In the genomic region with DNA sequence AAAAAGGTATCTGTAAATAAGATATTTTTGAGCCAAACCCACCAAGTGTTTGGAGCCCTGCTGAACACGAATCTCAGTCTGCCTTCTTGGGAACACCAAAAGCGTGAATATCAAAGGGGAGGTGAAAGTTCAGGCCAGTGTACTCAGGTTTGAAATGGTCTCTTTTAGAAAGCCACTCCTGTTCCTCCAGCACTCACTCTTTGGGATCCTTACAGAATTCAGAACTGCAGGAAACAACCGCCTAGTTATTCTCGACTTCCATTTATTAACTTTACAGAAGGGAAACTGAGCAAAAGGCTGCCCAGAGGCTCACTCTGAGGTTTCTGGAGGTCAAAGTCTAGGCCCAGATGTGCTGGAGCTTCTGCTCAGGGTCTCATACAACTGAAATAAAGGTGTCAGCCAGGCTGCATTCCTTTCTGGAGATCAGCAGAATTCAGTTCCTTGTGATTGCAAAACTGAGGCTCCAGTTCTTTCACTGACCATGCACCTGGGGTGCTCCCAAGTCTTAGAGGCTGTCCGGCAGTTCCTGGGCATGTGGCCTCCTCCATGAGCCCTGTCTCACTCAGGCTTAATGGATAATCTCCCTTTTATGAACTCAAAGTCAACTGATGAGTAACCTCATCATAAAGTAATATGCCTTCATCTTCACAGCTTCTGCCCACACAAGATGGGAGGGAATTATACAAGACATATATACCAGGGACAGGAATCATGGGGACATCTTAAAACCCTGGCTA, we compare ENCODE assay signal across 24 cellular contexts.
DNase-seq lines count a peak whose midpoint lies in the region; ATAC-seq and TF ChIP-seq lines count a peak whose summit lies in the region.
"Had no signal": no experiment of that assay in that cellular context is flagged by ENCODE, and none has a peak within 500 bp of the region (broad histone marks: within the 10 kb centered on the region; RNA-seq: fewer than 3 reads in every experiment).

No MANE protein-coding gene starts in this region.

- ATAC-seq in left cardiac atrium = no peak
- ATAC-seq: body of pancreas, Panc1, WTC11 had no signal

- H3K36me3 Mint-ChIP-seq in activated T-helper 2 cell treated with anti-CD3 and anti-CD28 coated beads, Interferon-gamma antibody, Interleukin-2, Interleukin-4, amounts not matched to agents 10 μg/mL and 5 μg/mL and 100 μg/mL, durations not matched to agents 14 hours and 24 hours and 36 hours (ENCODE audit: low read depth) = peaks cover 2% of the 10 kb centered on the region
- H3K36me3 Mint-ChIP-seq: WTC11 had no signal

- no peak overlapping the region for H3K4me3 Mint-ChIP-seq in activated T-helper 2 cell treated with anti-CD3 and anti-CD28 coated beads, Interferon-gamma antibody, Interleukin-2, Interleukin-4, amounts not matched to agents 10 μg/mL and 5 μg/mL and 100 μg/mL, durations not matched to agents 14 hours and 24 hours and 36 hours (ENCODE audit: low read depth)
- H3K4me3 Mint-ChIP-seq: stimulated activated naive CD8-positive, alpha-beta T cell treated with anti-CD3 and anti-CD28 coated beads, Interleukin-15, Interleukin-2, amounts not matched to agents 100 ng/mL and 50 ng/mL, for 24 hours; WTC11 had no signal

- DNase-seq in cardiac muscle cell (ENCODE audit: low read depth in 1 of 2, low spot score in 1 of 2) (peak in 1 of 2 donors; percentile 33), left cardiac atrium (no peak), kidney tubule cell (ENCODE audit: low spot score) (peak; percentile 72), NCI-H2171 treated with DMSO at 0.1 percent for 48 hours (lab: John Stamatoyannopoulos, UW) (no peak), HuH-7 (ENCODE audit: low spot score) (no peak)
- no peak for DNase-seq in activated T-helper 2 cell treated with anti-CD3 and anti-CD28 coated beads, Interferon-gamma antibody, Interleukin-2, Interleukin-4, amounts not matched to agents 10 μg/mL and 5 μg/mL and 100 μg/mL, durations not matched to agents 14 hours and 24 hours and 36 hours (ENCODE audit: low spot score)
- no peak for DNase-seq in stimulated activated CD4-positive, alpha-beta T cell treated with anti-CD3 and anti-CD28 coated beads, Interleukin-4, amount 100 ng/mL, for 4 hours
- DNase-seq: activated CD4-positive, alpha-beta T cell treated with anti-CD3 and anti-CD28 coated beads, Interleukin-2, amount 50 U/mL, for 48 hours; activated T-cell treated with anti-CD3 and anti-CD28 coated beads, Interleukin-2, amount 50 U/mL, for 1 hour; BE2C; body of pancreas; DND-41; H7; NCI-H1092 treated with DMSO at 0.1 percent for 48 hours; NCI-H187 treated with DMSO at 0.1 percent for 48 hours; NCI-H524 treated with DMSO at 0.1 percent for 48 hours; SIG-M5; stimulated activated CD4-positive, alpha-beta T cell treated with anti-CD3 and anti-CD28 coated beads, Interleukin-15, amount 100 ng/mL, for 24 hours; T1000; thyroid gland had no signal

- no peak overlapping the region for H3K4me3 ChIP-seq in cardiac muscle cell
- H3K4me3 ChIP-seq: body of pancreas, thyroid gland had no signal

- intact Hi-C loops in left cardiac atrium (cut with DNase I) = no loop called here
- intact Hi-C loops in activated T-helper 2 cell treated with anti-CD3 and anti-CD28 coated beads, Interferon-gamma antibody, Interleukin-2, Interleukin-4, amounts not matched to agents 10 μg/mL and 5 μg/mL and 100 μg/mL, durations not matched to agents 14 hours and 24 hours and 36 hours (cut with micrococcal nuclease) = no loop called here

- H3K27ac ChIP-seq in cardiac muscle cell = peak overlapping the region; percentile 87
- H3K27ac ChIP-seq: body of pancreas, thyroid gland had no signal

- TF ChIP-seq CTCF in cardiac muscle cell (IDR thresholded peaks at IDR 0.05; ENCODE audit: low read depth, low read length) = no peak

- peaks cover 32% of the 10 kb centered on the region for H3K4me1 ChIP-seq in cardiac muscle cell (ENCODE audit: low read depth)
- H3K4me1 ChIP-seq: BE2C, thyroid gland had no signal

- peak overlapping the region; percentile 76 for H3K27ac Mint-ChIP-seq in activated T-helper 2 cell treated with anti-CD3 and anti-CD28 coated beads, Interferon-gamma antibody, Interleukin-2, Interleukin-4, amounts not matched to agents 10 μg/mL and 5 μg/mL and 100 μg/mL, durations not matched to agents 14 hours and 24 hours and 36 hours
- H3K27ac Mint-ChIP-seq: progenitor cell of endocrine pancreas, WTC11 had no signal

- no peaks in the 10 kb centered on the region for H3K27me3 Mint-ChIP-seq in activated T-helper 2 cell treated with anti-CD3 and anti-CD28 coated beads, Interferon-gamma antibody, Interleukin-2, Interleukin-4, amounts not matched to agents 10 μg/mL and 5 μg/mL and 100 μg/mL, durations not matched to agents 14 hours and 24 hours and 36 hours (ENCODE audit: low read depth)
- H3K27me3 Mint-ChIP-seq: progenitor cell of endocrine pancreas; stimulated activated naive CD8-positive, alpha-beta T cell treated with anti-CD3 and anti-CD28 coated beads, Interleukin-15, Interleukin-2, amounts not matched to agents 100 ng/mL and 50 ng/mL, for 24 hours had no signal

- no peaks in the 10 kb centered on the region for H3K27me3 ChIP-seq in cardiac muscle cell
- H3K27me3 ChIP-seq: BE2C, body of pancreas, thyroid gland had no signal

- no peaks in the 10 kb centered on the region for H3K9me3 ChIP-seq in cardiac muscle cell (ENCODE audit: low read depth)
- H3K9me3 ChIP-seq: BE2C, body of pancreas, thyroid gland had no signal

- H3K4me1 Mint-ChIP-seq in activated T-helper 2 cell treated with anti-CD3 and anti-CD28 coated beads, Interferon-gamma antibody, Interleukin-2, Interleukin-4, amounts not matched to agents 10 μg/mL and 5 μg/mL and 100 μg/mL, durations not matched to agents 14 hours and 24 hours and 36 hours (ENCODE audit: low read depth) = peaks cover 55% of the 10 kb centered on the region

- no peaks in the 10 kb centered on the region for H3K9me3 Mint-ChIP-seq in activated T-helper 2 cell treated with anti-CD3 and anti-CD28 coated beads, Interferon-gamma antibody, Interleukin-2, Interleukin-4, amounts not matched to agents 10 μg/mL and 5 μg/mL and 100 μg/mL, durations not matched to agents 14 hours and 24 hours and 36 hours
- H3K9me3 Mint-ChIP-seq: stimulated activated naive CD8-positive, alpha-beta T cell treated with anti-CD3 and anti-CD28 coated beads, Interleukin-15, Interleukin-2, amounts not matched to agents 100 ng/mL and 50 ng/mL, for 24 hours had no signal

- no peaks in the 10 kb centered on the region for H3K36me3 ChIP-seq in cardiac muscle cell
- H3K36me3 ChIP-seq: BE2C, thyroid gland had no signal
